ENCODE assay signal across 8 cellular contexts in the genomic region with DNA sequence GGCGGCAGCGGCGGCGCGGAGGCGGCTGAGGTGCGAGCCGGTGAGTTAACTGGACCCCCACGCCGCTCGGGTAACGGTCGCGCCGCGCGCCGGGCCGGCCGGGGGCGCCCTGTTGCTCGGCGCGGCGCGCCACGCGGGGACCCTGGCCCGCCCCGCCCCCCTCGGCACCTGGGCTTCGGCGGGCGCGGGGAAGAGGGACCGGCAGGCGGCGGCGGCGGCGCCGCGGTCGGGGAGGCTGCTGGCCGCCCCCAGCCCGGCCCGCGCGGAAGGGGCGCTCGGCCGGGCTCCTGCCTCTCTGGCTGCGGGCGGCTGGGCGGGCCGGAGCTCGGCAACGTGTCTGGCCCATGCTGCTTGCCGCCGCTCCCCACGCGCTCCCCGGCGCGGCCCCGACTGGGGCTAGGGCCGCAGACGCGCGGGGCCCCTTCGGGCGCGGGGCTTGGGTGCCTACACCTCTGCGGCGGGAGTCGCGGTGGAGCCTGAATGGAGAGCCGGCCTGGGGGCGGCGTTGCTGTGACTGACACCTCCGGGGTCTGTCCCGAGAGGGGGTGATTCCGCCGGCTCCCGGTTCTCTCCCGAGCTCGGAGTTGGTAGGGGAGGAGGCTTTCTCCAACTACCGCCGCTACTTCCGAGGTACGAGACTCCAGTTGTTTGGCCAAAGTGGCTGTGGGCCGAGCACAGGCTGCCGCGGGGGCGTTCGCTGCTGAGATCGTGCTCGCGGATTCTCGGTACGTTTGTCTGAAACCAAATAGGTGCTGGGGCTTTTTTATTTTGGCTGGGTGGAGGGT. TPM values are rescaled to one million over a fixed set of nuclear protein-coding genes. Genes with fewer than 3 reads are reported as not detected.
DNase-seq lines count a peak whose midpoint lies in the region; ATAC-seq and TF ChIP-seq lines count a peak whose summit lies in the region.

No MANE protein-coding gene starts in this region.

- peak; percentile 32 for DNase-seq in 8988T
- DNase-seq in NCI-H2107 treated with DMSO at 0.1 percent for 48 hours (lab: John Stamatoyannopoulos, UW; ENCODE audit: unreplicated experiment): peak; percentile 34
- peak in 2 of 3 experiments; percentile 25 to 35 for DNase-seq in activated CD8-positive, alpha-beta memory T cell treated with anti-CD3 and anti-CD28 coated beads for 48 hours (ENCODE audit: low read depth in 2 of 3, low spot score in 2 of 3)
- DNase-seq in epithelial cell of esophagus (ENCODE audit: low read depth): peak; percentile 67
- peak; percentile 39 for DNase-seq in mucosa of gallbladder (ENCODE audit: low spot score)
- DNase-seq in stomach: peak; percentile 42

- peak overlapping the region; percentile 69 to 86 (median 83) for H3K27ac ChIP-seq in stomach

- H3K36me3 ChIP-seq in stomach: no peaks in the 10 kb centered on the region

- peak; percentile 45 for ATAC-seq in GM18498 (IDR thresholded peaks at IDR 0.05; ENCODE audit: unreplicated experiment)
- peak; percentile 37 for ATAC-seq in HG02852 (IDR thresholded peaks at IDR 0.05; ENCODE audit: unreplicated experiment)

- no peak for TF ChIP-seq EP300 in stomach (IDR thresholded peaks at IDR 0.05)

- H3K4me3 ChIP-seq in epithelial cell of esophagus (ENCODE audit: low read length) (peak overlapping the region; percentile 82), stomach (peak overlapping the region; percentile 76 to 90 (median 82))

- 0 to 1% (median 1%) methylated on average over 14 to 101 of the region's 101 CpGs for WGBS in stomach, 5 donors

- H3K27me3 ChIP-seq in stomach: peaks cover 0 to 45% (median 2%) of the 10 kb centered on the region in 3 donors

- peaks cover 4 to 21% (median 17%) of the 10 kb centered on the region in 4 donors for H3K4me1 ChIP-seq in stomach

- no peaks in the 10 kb centered on the region for H3K9me3 ChIP-seq in stomach

- TF ChIP-seq CTCF in epithelial cell of esophagus (IDR thresholded peaks at IDR 0.05; ENCODE audit: insufficient read depth, low read depth, low read length, missing control alignments) (no peak), stomach (IDR thresholded peaks at IDR 0.05) (no peak)

- TF ChIP-seq POLR2A in stomach (IDR thresholded peaks at IDR 0.05): no peak

- intact Hi-C loops in stomach (cut with DNase I; ENCODE audit: low total_unique reads): no loop called here

RNA-seq across cellular contexts. Expression of gene PALS2, which starts 0.5 kb away (rescaled TPM):
- total RNA-seq in mucosa of gallbladder (250 TPM), stomach (10 to 100 TPM in 2 of 5 donors, 1 to 10 TPM in 2, under 1 TPM in 1; 0.58 to 27.0 (median 8.9) TPM)
- polyA plus RNA-seq in stomach: 1 to 10 TPM; 1.3 to 3.5 (median 3.2) TPM

Comparison
In these comparisons a context has a peak if more than half of its experiments do, and no peak if none do; other contexts are left out.
1. Peak in every context shown above with its lines: DNase-seq, ATAC-seq, H3K4me3 ChIP-seq and H3K27ac ChIP-seq.